In genomic region chrX:154430916-154431315, GRCh38 we compare ENCODE assay signal across 14 cellular contexts. TPM values are rescaled to one million over a fixed set of nuclear protein-coding genes. Genes with fewer than 3 reads are reported as not detected.
DNase-seq lines count a peak whose midpoint lies in the region; TF ChIP-seq lines count a peak whose summit lies in the region.
"Had no signal": no experiment of that assay in that cellular context is flagged by ENCODE, and none has a peak within 500 bp of the region (broad histone marks: within the 10 kb centered on the region; RNA-seq: fewer than 3 reads in every experiment).

No MANE protein-coding gene starts in this region.

- peaks cover 23 to 30% (median 26%) of the 10 kb centered on the region in 3 donors for H3K36me3 ChIP-seq in skeletal muscle tissue (ENCODE audit: control insufficient read depth in 3 of 3, insufficient read depth in 3 of 3, low read length in 3 of 3)
- H3K36me3 ChIP-seq in transverse colon = no peaks in the 10 kb centered on the region

- H3K27me3 Mint-ChIP-seq in activated CD4-positive, alpha-beta T cell treated with anti-CD3 and anti-CD28 coated beads, Interleukin-2, amount 10 ng/mL, durations not matched to agents 24 days and 14 days = no peaks in the 10 kb centered on the region
- peaks cover 7% of the 10 kb centered on the region for H3K27me3 Mint-ChIP-seq in endothelial cell (ENCODE audit: unreplicated experiment)

- H3K9me3 ChIP-seq in skeletal muscle tissue (ENCODE audit: control insufficient read depth in 3 of 3, low read length in 3 of 3) = no peaks in the 10 kb centered on the region
- H3K9me3 ChIP-seq in transverse colon = no peaks in the 10 kb centered on the region
- H3K9me3 ChIP-seq: SJCRH30, thyroid gland had no signal

- peaks cover 21% of the 10 kb centered on the region for H3K4me1 Mint-ChIP-seq in activated CD4-positive, alpha-beta T cell treated with anti-CD3 and anti-CD28 coated beads, Interleukin-2, amount 10 ng/mL, durations not matched to agents 24 days and 14 days
- H3K4me1 Mint-ChIP-seq in endothelial cell (ENCODE audit: unreplicated experiment) = peaks cover 19% of the 10 kb centered on the region

- H3K27ac ChIP-seq in skeletal muscle tissue (ENCODE audit: low read depth, low read length) (peak overlapping the region; percentile 19), transverse colon (peak overlapping the region in 1 of 4 donors; percentile 12)
- H3K27ac ChIP-seq: SJCRH30, thyroid gland had no signal

- TF ChIP-seq CTCF in NB4 (IDR thresholded peaks at IDR 0.05; ENCODE audit: low read depth, low read length) (no peak), endothelial cell (IDR thresholded peaks at IDR 0.05; ENCODE audit: unreplicated experiment) (no peak), transverse colon (IDR thresholded peaks at IDR 0.05) (no peak)

- no peak for TF ChIP-seq EP300 in transverse colon (IDR thresholded peaks at IDR 0.05; ENCODE audit: low read depth)

- H3K9ac ChIP-seq in skeletal muscle tissue (ENCODE audit: low read depth in 1 of 3, low read length in 3 of 3) = no peak overlapping the region

- H3K4me3 ChIP-seq in NB4 (ENCODE audit: low read depth, low read length) = peak overlapping the region; percentile 46
- no peak overlapping the region for H3K4me3 ChIP-seq in skeletal muscle tissue (ENCODE audit: low read length in 3 of 3)
- H3K4me3 ChIP-seq in transverse colon = no peak overlapping the region
- H3K4me3 ChIP-seq: SJCRH30, thyroid gland had no signal

- H3K4me1 ChIP-seq in skeletal muscle tissue (ENCODE audit: control insufficient read depth in 3 of 3, insufficient read depth in 3 of 3, low read length in 3 of 3) (peaks cover 14 to 15% (median 15%) of the 10 kb centered on the region in 3 donors), transverse colon (peaks cover 0 to 15% (median 4%) of the 10 kb centered on the region in 4 donors)
- H3K4me1 ChIP-seq: SJCRH30 had no signal

- in situ Hi-C loops in transverse colon (cut with MboI; ENCODE audit: low pct_ligation_motif_present in 1 of 4, low pct_unique_long_range_greater_than_20kb in 1 of 4, low sequenced_read_pairs in 3 of 4) = no loop called here

- no peaks in the 10 kb centered on the region for H3K9me3 Mint-ChIP-seq in activated CD4-positive, alpha-beta T cell treated with anti-CD3 and anti-CD28 coated beads, Interleukin-2, amount 10 ng/mL, durations not matched to agents 24 days and 14 days
- no peaks in the 10 kb centered on the region for H3K9me3 Mint-ChIP-seq in endothelial cell (ENCODE audit: unreplicated experiment)
- H3K9me3 Mint-ChIP-seq: activated naive CD4-positive, alpha-beta T cell treated with anti-CD3 and anti-CD28 coated beads, Interleukin-2, amount 50 U/mL, for 72 hours had no signal

- peak overlapping the region; percentile 81 for H3K27ac Mint-ChIP-seq in activated CD4-positive, alpha-beta T cell treated with anti-CD3 and anti-CD28 coated beads, Interleukin-2, amount 10 ng/mL, durations not matched to agents 24 days and 14 days
- H3K27ac Mint-ChIP-seq in endothelial cell (ENCODE audit: unreplicated experiment) = peak overlapping the region; percentile 91

- H3K27me3 ChIP-seq in skeletal muscle tissue (ENCODE audit: control insufficient read depth in 3 of 3, insufficient read depth in 3 of 3, low read length in 3 of 3) = no peaks in the 10 kb centered on the region
- H3K27me3 ChIP-seq in transverse colon = no peaks in the 10 kb centered on the region
- H3K27me3 ChIP-seq: SJCRH30, thyroid gland had no signal

- peaks cover 19% of the 10 kb centered on the region for H3K36me3 Mint-ChIP-seq in activated CD4-positive, alpha-beta T cell treated with anti-CD3 and anti-CD28 coated beads, Interleukin-2, amount 10 ng/mL, durations not matched to agents 24 days and 14 days (ENCODE audit: low read depth)
- H3K36me3 Mint-ChIP-seq in endothelial cell (ENCODE audit: low read depth, unreplicated experiment) = peaks cover 9% of the 10 kb centered on the region

- no peak overlapping the region for H3K4me3 Mint-ChIP-seq in activated CD4-positive, alpha-beta T cell treated with anti-CD3 and anti-CD28 coated beads, Interleukin-2, amount 10 ng/mL, durations not matched to agents 24 days and 14 days
- peak overlapping the region; percentile 81 for H3K4me3 Mint-ChIP-seq in endothelial cell (ENCODE audit: unreplicated experiment)

- DNase-seq in activated CD4-positive, alpha-beta T cell treated with anti-CD3 and anti-CD28 coated beads, Interleukin-2, amount 10 ng/mL, durations not matched to agents 24 days and 14 days = no peak
- no peak for DNase-seq in activated CD4-positive, alpha-beta T cell treated with anti-CD3 and anti-CD28 coated beads for 1 hour
- DNase-seq in NB4 (ENCODE audit: low read depth) (peak; percentile 81), endothelial cell (ENCODE audit: low spot score) (no peak), transverse colon (no peak), UCSD-AML1 (lab: John Stamatoyannopoulos, UW; ENCODE audit: unreplicated experiment) (no peak), COR-L47 (lab: John Stamatoyannopoulos, UW) (no peak)
- DNase-seq: activated CD4-positive, alpha-beta T cell treated with anti-CD3 and anti-CD28 coated beads for 4 hours; NCI-H1092; NCI-H510A; SJCRH30; thyroid gland had no signal

- TF ChIP-seq POLR2A in NB4 (IDR thresholded peaks at IDR 0.05; ENCODE audit: extremely low read depth, insufficient read length) (no peak), transverse colon (IDR thresholded peaks at IDR 0.05) (no peak)

- intact Hi-C loops in activated CD4-positive, alpha-beta T cell treated with anti-CD3 and anti-CD28 coated beads, Interleukin-2, amount 10 ng/mL, durations not matched to agents 24 days and 14 days (cut with micrococcal nuclease) = no loop called here
- intact Hi-C loops in transverse colon (cut with DNase I; ENCODE audit: low total_unique reads) = no loop called here

- WGBS in transverse colon (ENCODE audit: low coverage in 1 of 2), 2 donors = 59 to 80% methylated on average over 1 to 7 of the region's 7 CpGs

RNA-seq across cellular contexts. Expression of gene ATP6AP1, which starts 2.4 kb away (rescaled TPM):
- 43.5 and 43.6 TPM in 2 replicates for total RNA-seq in activated CD4-positive, alpha-beta T cell treated with anti-CD3 and anti-CD28 coated beads, Interleukin-2, amount 10 ng/mL, durations not matched to agents 24 days and 14 days
- 100 TPM for total RNA-seq in endothelial cell (ENCODE audit: unreplicated experiment)
- total RNA-seq in skeletal muscle tissue = 24.5 TPM
- 100 to 1,000 TPM in 1 of 4 donors, 10 to 100 TPM in 3; 26.5 to 118 (median 61.7) TPM for total RNA-seq in transverse colon

RNA-seq across cellular contexts. Expression of gene GDI1, which starts 6.0 kb away (rescaled TPM):
- total RNA-seq in activated CD4-positive, alpha-beta T cell treated with anti-CD3 and anti-CD28 coated beads, Interleukin-2, amount 10 ng/mL, durations not matched to agents 24 days and 14 days = 118 and 120 TPM in 2 replicates
- total RNA-seq in endothelial cell (ENCODE audit: unreplicated experiment) = 157 TPM
- total RNA-seq in skeletal muscle tissue = 35.5 TPM
- total RNA-seq in transverse colon = 100 to 1,000 TPM in 3 of 4 donors, 10 to 100 TPM in 1; 86.6 to 173 (median 119) TPM

RNA-seq across cellular contexts. Expression of gene FAM50A, which starts 13.0 kb away (rescaled TPM):
- total RNA-seq in activated CD4-positive, alpha-beta T cell treated with anti-CD3 and anti-CD28 coated beads, Interleukin-2, amount 10 ng/mL, durations not matched to agents 24 days and 14 days = 85.4 and 85.9 TPM in 2 replicates
- total RNA-seq in endothelial cell (ENCODE audit: unreplicated experiment) (77.0 TPM), skeletal muscle tissue (16.7 TPM), transverse colon (100 to 1,000 TPM in 1 of 4 donors, 10 to 100 TPM in 3; 39.9 to 130 (median 52.0) TPM)

RNA-seq across cellular contexts. Expression of gene TAFAZZIN, which starts 19.6 kb away (rescaled TPM):
- 65.5 and 66.0 TPM in 2 replicates for total RNA-seq in activated CD4-positive, alpha-beta T cell treated with anti-CD3 and anti-CD28 coated beads, Interleukin-2, amount 10 ng/mL, durations not matched to agents 24 days and 14 days
- total RNA-seq in endothelial cell (ENCODE audit: unreplicated experiment) = 56.4 TPM
- 7.3 TPM for total RNA-seq in skeletal muscle tissue
- 100 to 1,000 TPM in 2 of 4 donors, 10 to 100 TPM in 2; 46.7 to 495 (median 101) TPM for total RNA-seq in transverse colon

RNA-seq across cellular contexts. Expression of gene DNASE1L1, which starts 21.9 kb away (rescaled TPM):
- total RNA-seq in activated CD4-positive, alpha-beta T cell treated with anti-CD3 and anti-CD28 coated beads, Interleukin-2, amount 10 ng/mL, durations not matched to agents 24 days and 14 days = 13.5 and 13.8 TPM in 2 replicates
- total RNA-seq in endothelial cell (ENCODE audit: unreplicated experiment) (38.6 TPM), skeletal muscle tissue (47.0 TPM), transverse colon (100 to 1,000 TPM in 1 of 4 donors, 10 to 100 TPM in 3; 15.9 to 156 (median 36.9) TPM)
